ENCODE assay signal across 10 cellular contexts in genomic region chr13:32261567-32261966, GRCh38. TPM values are rescaled to one million over a fixed set of nuclear protein-coding genes. Genes with fewer than 3 reads are reported as not detected.
A peak's percentile ranks its signal among the peaks of the same experiment; 100 is the strongest.
DNase-seq lines count a peak whose midpoint lies in the region; ATAC-seq and TF ChIP-seq lines count a peak whose summit lies in the region.
"Had no signal": no experiment of that assay in that cellular context is flagged by ENCODE, and none has a peak within 500 bp of the region (broad histone marks: within the 10 kb centered on the region; RNA-seq: fewer than 3 reads in every experiment).

No MANE protein-coding gene starts in this region.

- H3K27me3 ChIP-seq in body of pancreas (no peaks in the 10 kb centered on the region), right cardiac atrium (ENCODE audit: control insufficient read depth, insufficient read depth) (no peaks in the 10 kb centered on the region), sigmoid colon (no peaks in the 10 kb centered on the region)
- H3K27me3 ChIP-seq in effector memory CD4-positive, alpha-beta T cell (replicated peaks; ENCODE audit: control insufficient read depth, insufficient read depth, low read length, poor library complexity, severe bottlenecking): no peaks in the 10 kb centered on the region

- H3K4me1 ChIP-seq in body of pancreas: no peaks in the 10 kb centered on the region
- peaks cover 10% of the 10 kb centered on the region for H3K4me1 ChIP-seq in right cardiac atrium (ENCODE audit: control insufficient read depth, insufficient read depth, low read length)
- H3K4me1 ChIP-seq in sigmoid colon: peaks cover 0 to 47% (median 36%) of the 10 kb centered on the region in 4 donors
- no peaks in the 10 kb centered on the region for H3K4me1 ChIP-seq in effector memory CD4-positive, alpha-beta T cell (ENCODE audit: control insufficient read depth, insufficient read depth, low read length, poor library complexity, severe bottlenecking)

- TF ChIP-seq EP300 in sigmoid colon (IDR thresholded peaks at IDR 0.05): peak in 3 of 4 donors; percentile 23 to 69 (median 37)

- CTCF ChIA-PET in activated naive CD4-positive, alpha-beta T cell treated with anti-CD3 and anti-CD28 coated beads, Interleukin-2, amount 10 ng/mL, durations not matched to agents 7 days and 5 days (lab: Charles Lee): interaction anchor here (0.5 to 1.6 kb wide), 3 partner anchors 15 to 182 kb away, joined by 3 to 4 read pairs (median 3); no protein-coding TSS in a partner anchor

- H3K27me3 Mint-ChIP-seq in activated naive CD4-positive, alpha-beta T cell treated with anti-CD3 and anti-CD28 coated beads, Interleukin-2, amount 10 ng/mL, durations not matched to agents 7 days and 5 days: no peaks in the 10 kb centered on the region
- H3K27me3 Mint-ChIP-seq: activated CD4-positive, alpha-beta T cell treated with anti-CD3 and anti-CD28 coated beads, Interleukin-2, amount 10 ng/mL, durations not matched to agents 24 days and 14 days had no signal

- no peak for TF ChIP-seq CTCF in HFF-Myc (IDR thresholded peaks at IDR 0.05; ENCODE audit: low read depth, low read length, missing control alignments)
- TF ChIP-seq CTCF in body of pancreas (IDR thresholded peaks at IDR 0.05): no peak
- TF ChIP-seq CTCF in sigmoid colon (IDR thresholded peaks at IDR 0.05): no peak

- H3K27ac ChIP-seq in body of pancreas: no peak overlapping the region
- H3K27ac ChIP-seq in right cardiac atrium (ENCODE audit: low read length): peak overlapping the region; percentile 37
- peak overlapping the region; percentile 64 to 86 (median 78) for H3K27ac ChIP-seq in sigmoid colon
- H3K27ac ChIP-seq in effector memory CD4-positive, alpha-beta T cell (ENCODE audit: insufficient read depth, low read length, poor library complexity, severe bottlenecking): no peak overlapping the region

- H3K4me3 ChIP-seq in HFF-Myc (replicated peaks; ENCODE audit: low read depth, low read length) (no peak overlapping the region), body of pancreas (no peak overlapping the region), right cardiac atrium (ENCODE audit: low read length) (no peak overlapping the region), sigmoid colon (no peak overlapping the region)
- H3K4me3 ChIP-seq in effector memory CD4-positive, alpha-beta T cell (ENCODE audit: insufficient read depth, low read depth, low read length, poor library complexity, severe bottlenecking): no peak overlapping the region

- TF ChIP-seq POLR2A in body of pancreas (IDR thresholded peaks at IDR 0.05) (no peak), sigmoid colon (IDR thresholded peaks at IDR 0.05) (no peak)

- no peaks in the 10 kb centered on the region for H3K36me3 Mint-ChIP-seq in activated naive CD4-positive, alpha-beta T cell treated with anti-CD3 and anti-CD28 coated beads, Interleukin-2, amount 10 ng/mL, durations not matched to agents 7 days and 5 days

- no peak overlapping the region for H3K27ac Mint-ChIP-seq in activated naive CD4-positive, alpha-beta T cell treated with anti-CD3 and anti-CD28 coated beads, Interleukin-2, amount 10 ng/mL, durations not matched to agents 7 days and 5 days
- H3K27ac Mint-ChIP-seq: activated CD4-positive, alpha-beta T cell treated with anti-CD3 and anti-CD28 coated beads, Interleukin-2, amount 10 ng/mL, durations not matched to agents 24 days and 14 days had no signal

- intact Hi-C loops in body of pancreas (cut with DNase I) (no loop called here), right cardiac atrium (cut with DNase I) (no loop called here), sigmoid colon (cut with DNase I) (loop anchor here (5.0 kb wide), 1 partner anchor 229 kb away; the partner anchor contains the start of gene FRY)

- H3K9me3 Mint-ChIP-seq in activated naive CD4-positive, alpha-beta T cell treated with anti-CD3 and anti-CD28 coated beads, Interleukin-2, amount 10 ng/mL, durations not matched to agents 7 days and 5 days: no peaks in the 10 kb centered on the region
- H3K9me3 Mint-ChIP-seq: activated CD4-positive, alpha-beta T cell treated with anti-CD3 and anti-CD28 coated beads, Interleukin-2, amount 10 ng/mL, durations not matched to agents 24 days and 14 days had no signal

- DNase-seq in HFF-Myc (ENCODE audit: extremely low read depth, low read depth): peak; percentile 63
- DNase-seq in body of pancreas: peak in 3 of 4 donors; percentile 35 to 57 (median 54)
- DNase-seq in right cardiac atrium: peak; percentile 84 to 88 (median 85)
- peak; percentile 96 for DNase-seq in sigmoid colon
- DNase-seq in activated naive CD4-positive, alpha-beta T cell treated with anti-CD3 and anti-CD28 coated beads, Interleukin-2, amount 10 ng/mL, durations not matched to agents 7 days and 5 days: no peak
- no peak for DNase-seq in effector memory CD4-positive, alpha-beta T cell
- DNase-seq: activated CD4-positive, alpha-beta T cell treated with anti-CD3 and anti-CD28 coated beads, Interleukin-2, amount 10 ng/mL, durations not matched to agents 24 days and 14 days had no signal

- no peaks in the 10 kb centered on the region for H3K9me3 ChIP-seq in body of pancreas
- no peaks in the 10 kb centered on the region for H3K9me3 ChIP-seq in right cardiac atrium (ENCODE audit: control insufficient read depth, low read length)
- no peaks in the 10 kb centered on the region for H3K9me3 ChIP-seq in sigmoid colon
- no peaks in the 10 kb centered on the region for H3K9me3 ChIP-seq in effector memory CD4-positive, alpha-beta T cell (ENCODE audit: control insufficient read depth, low read length)

- H3K36me3 ChIP-seq in body of pancreas (replicated peaks in 1 of 2; ENCODE audit: insufficient read depth in 1 of 2, low read depth in 2 of 2): peaks cover 3 to 4% of the 10 kb centered on the region in 2 donors
- H3K36me3 ChIP-seq in sigmoid colon: peaks cover 0 to 31% (median 2%) of the 10 kb centered on the region in 4 donors
- peaks cover 9% of the 10 kb centered on the region for H3K36me3 ChIP-seq in effector memory CD4-positive, alpha-beta T cell (ENCODE audit: control insufficient read depth, insufficient read depth, low read length)

- no peaks in the 10 kb centered on the region for H3K4me1 Mint-ChIP-seq in activated naive CD4-positive, alpha-beta T cell treated with anti-CD3 and anti-CD28 coated beads, Interleukin-2, amount 10 ng/mL, durations not matched to agents 7 days and 5 days
- H3K4me1 Mint-ChIP-seq: activated CD4-positive, alpha-beta T cell treated with anti-CD3 and anti-CD28 coated beads, Interleukin-2, amount 10 ng/mL, durations not matched to agents 24 days and 14 days had no signal

- no peak overlapping the region for H3K4me3 Mint-ChIP-seq in activated naive CD4-positive, alpha-beta T cell treated with anti-CD3 and anti-CD28 coated beads, Interleukin-2, amount 10 ng/mL, durations not matched to agents 7 days and 5 days
- H3K4me3 Mint-ChIP-seq: activated CD4-positive, alpha-beta T cell treated with anti-CD3 and anti-CD28 coated beads, Interleukin-2, amount 10 ng/mL, durations not matched to agents 24 days and 14 days had no signal

- ATAC-seq in body of pancreas (peak; percentile 60), right cardiac atrium (peak; percentile 94 to 95), HG03108 (IDR thresholded peaks at IDR 0.05; ENCODE audit: unreplicated experiment) (no peak), HG03565 (IDR thresholded peaks at IDR 0.05; ENCODE audit: unreplicated experiment) (no peak)

- 77 to 81% methylated on average over 8 to 9 of the region's 9 CpGs for whole genome bisulfite sequencing in body of pancreas, 2 donors
- 15% methylated on average over 9 of the region's 9 CpGs for WGBS in right cardiac atrium
- WGBS in sigmoid colon, 2 donors: 73 to 86% methylated on average over 9 of the region's 9 CpGs

RNA-seq across cellular contexts. Expression of gene ZAR1L, which starts 53.6 kb away (rescaled TPM):
- total RNA-seq in body of pancreas (not detected), right cardiac atrium (not detected), sigmoid colon (not detected)
- polyA plus RNA-seq in right cardiac atrium (not detected), sigmoid colon (not detected)
- total RNA-seq: temporal lobe had no signal

RNA-seq across cellular contexts. Expression of gene BRCA2, which starts 53.7 kb away (rescaled TPM):
- total RNA-seq in body of pancreas: 1 to 10 TPM in 1 of 2 donors, under 1 TPM in 1; 0.66 to 1.0 TPM
- total RNA-seq in right cardiac atrium: 1 to 10 TPM in 3 of 4 donors, under 1 TPM in 1; 0.51 to 1.2 (median 1.1) TPM
- 0.07 TPM for polyA plus RNA-seq in right cardiac atrium
- total RNA-seq in sigmoid colon: 1 to 10 TPM in 1 of 4 donors, under 1 TPM in 3; 0.49 to 1.1 (median 0.63) TPM
- polyA plus RNA-seq in sigmoid colon: 1 to 10 TPM in 1 of 3 donors, under 1 TPM in 1, not detected in 1; 0.23 to 2.4 TPM

Comparison
In these comparisons a context has a peak if more than half of its experiments do, and no peak if none do; other contexts are left out.
1. DNase-seq: peak in HFF-Myc (single experiment), body of pancreas (3 of 4), right cardiac atrium (3 of 3) and sigmoid colon (single experiment); none in activated naive CD4-positive, alpha-beta T cell treated with anti-CD3 and anti-CD28 coated beads, Interleukin-2, amount 10 ng/mL, durations not matched to agents 7 days and 5 days (single experiment) and effector memory CD4-positive, alpha-beta T cell (0 of 3).
2. ATAC-seq: peak in body of pancreas (single experiment) and right cardiac atrium (2 of 2); none in HG03108 (single experiment) and HG03565 (single experiment).
3. H3K27ac ChIP-seq: peak in right cardiac atrium (single experiment) and sigmoid colon (4 of 4); none in body of pancreas (0 of 4) and effector memory CD4-positive, alpha-beta T cell (single experiment).